ENCODE assay signal across 1 cellular context in the genomic region with DNA sequence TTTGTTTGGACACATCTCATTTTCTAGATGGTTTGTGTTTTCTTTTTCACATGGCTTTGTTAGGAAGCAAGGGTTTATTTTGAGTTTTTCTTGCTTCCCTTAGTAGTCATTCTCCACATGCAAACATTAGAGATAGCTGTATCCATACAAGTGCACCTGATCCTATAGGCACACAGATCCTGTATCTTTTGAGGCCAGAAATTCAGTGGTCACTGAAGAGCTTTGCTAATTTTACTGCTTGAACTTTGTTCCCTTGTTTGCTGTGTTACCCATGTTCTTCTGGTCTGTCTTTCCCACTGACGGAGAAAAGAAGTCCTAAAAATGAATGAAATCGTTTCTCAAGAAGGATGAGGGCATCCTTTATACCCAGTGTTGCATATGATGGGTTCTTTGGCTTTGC.
TF ChIP-seq lines count a peak whose summit lies in the region.

No MANE protein-coding gene starts in this region.

TF ChIP-seq in HCT116, 20 proteins besides CTCF, POLR2A, EP300 and RAD21 (continued from another document):
- TF ChIP-seq, protein P1, sequence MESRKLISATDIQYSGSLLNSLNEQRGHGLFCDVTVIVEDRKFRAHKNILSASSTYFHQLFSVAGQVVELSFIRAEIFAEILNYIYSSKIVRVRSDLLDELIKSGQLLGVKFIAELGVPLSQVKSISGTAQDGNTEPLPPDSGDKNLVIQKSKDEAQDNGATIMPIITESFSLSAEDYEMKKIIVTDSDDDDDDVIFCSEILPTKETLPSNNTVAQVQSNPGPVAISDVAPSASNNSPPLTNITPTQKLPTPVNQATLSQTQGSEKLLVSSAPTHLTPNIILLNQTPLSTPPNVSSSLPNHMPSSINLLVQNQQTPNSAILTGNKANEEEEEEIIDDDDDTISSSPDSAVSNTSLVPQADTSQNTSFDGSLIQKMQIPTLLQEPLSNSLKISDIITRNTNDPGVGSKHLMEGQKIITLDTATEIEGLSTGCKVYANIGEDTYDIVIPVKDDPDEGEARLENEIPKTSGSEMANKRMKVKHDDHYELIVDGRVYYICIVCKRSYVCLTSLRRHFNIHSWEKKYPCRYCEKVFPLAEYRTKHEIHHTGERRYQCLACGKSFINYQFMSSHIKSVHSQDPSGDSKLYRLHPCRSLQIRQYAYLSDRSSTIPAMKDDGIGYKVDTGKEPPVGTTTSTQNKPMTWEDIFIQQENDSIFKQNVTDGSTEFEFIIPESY (IDR thresholded peaks at IDR 0.05; ENCODE audit: extremely low read depth, insufficient replicate concordance, low read length) = no peak
- TF ChIP-seq SIN3A (IDR thresholded peaks at IDR 0.05; ENCODE audit: low read depth) (no peak), SP1 (IDR thresholded peaks at IDR 0.05; ENCODE audit: low read depth) (no peak), CBX3 (IDR thresholded peaks at IDR 0.05; ENCODE audit: low read depth) (no peak), CEBPB (IDR thresholded peaks at IDR 0.05; ENCODE audit: low read depth) (no peak), YY1 (IDR thresholded peaks at IDR 0.05; ENCODE audit: extremely low read depth, insufficient replicate concordance, low read depth, low read length) (no peak), TCF7L2 (IDR thresholded peaks at IDR 0.05; ENCODE audit: borderline replicate concordance, extremely low read depth, insufficient read depth, insufficient read length) (no peak), JUND (IDR thresholded peaks at IDR 0.05) (no peak), FOSL1 (IDR thresholded peaks at IDR 0.05; ENCODE audit: low read depth) (no peak), ZNF274 (IDR thresholded peaks at IDR 0.05; ENCODE audit: low read depth, low read length) (no peak), POLR2AphosphoS5 (IDR thresholded peaks at IDR 0.05; ENCODE audit: low read depth, low read length) (no peak)
